In genomic region chr20:63690898-63691710, GRCh38 we compare ENCODE assay signal across 18 cellular contexts. TPM values are rescaled to one million over a fixed set of nuclear protein-coding genes. Genes with fewer than 3 reads are reported as not detected.
DNase-seq lines count a peak whose midpoint lies in the region; ATAC-seq and TF ChIP-seq lines count a peak whose summit lies in the region.
"Had no signal": no experiment of that assay in that cellular context is flagged by ENCODE, and none has a peak within 500 bp of the region (broad histone marks: within the 10 kb centered on the region; RNA-seq: fewer than 3 reads in every experiment).

No MANE protein-coding gene starts in this region.

- TF ChIP-seq CTCF in dorsolateral prefrontal cortex (IDR thresholded peaks at IDR 0.05 in 54 of 56, conservative IDR thresholded peaks at IDR 0.05 in 2 of 56; ENCODE audit: low read depth in 1 of 56, partially characterized antibody in 56 of 56) = no peak

- no peaks in the 10 kb centered on the region for H3K27me3 ChIP-seq in aorta (ENCODE audit: control insufficient read depth in 1 of 2, insufficient read depth in 2 of 2, low read length in 1 of 2)
- no peaks in the 10 kb centered on the region for H3K27me3 ChIP-seq in dorsolateral prefrontal cortex
- H3K27me3 ChIP-seq: tibial nerve had no signal

- H3K4me1 Mint-ChIP-seq in T-helper 17 cell (peaks cover 3% of the 10 kb centered on the region), memory B cell (peaks cover 8% of the 10 kb centered on the region)

- no peak for ATAC-seq in Right ventricle myocardium superior (ENCODE audit: poor library complexity)
- ATAC-seq in T-helper 17 cell = peak; percentile 21
- ATAC-seq in memory B cell (ENCODE audit: low read depth) = peak; percentile 47
- ATAC-seq in aorta (ENCODE audit: low FRiP score) = no peak
- ATAC-seq: T-cell had no signal

- no peaks in the 10 kb centered on the region for H3K9me3 ChIP-seq in T-helper 17 cell (ENCODE audit: control insufficient read depth, low read length, poor library complexity, severe bottlenecking)
- no peaks in the 10 kb centered on the region for H3K9me3 ChIP-seq in aorta (ENCODE audit: control insufficient read depth, low read length)
- H3K9me3 ChIP-seq: tibial nerve had no signal

- H3K27ac Mint-ChIP-seq in T-helper 17 cell (peak overlapping the region; percentile 85), memory B cell (peak overlapping the region; percentile 77)

- H3K27ac ChIP-seq in aorta (ENCODE audit: low read depth in 1 of 2, low read length in 2 of 2) = no peak overlapping the region
- peak overlapping the region in 5 of 59 donors; percentile 3 to 32 (median 17) for H3K27ac ChIP-seq in dorsolateral prefrontal cortex
- H3K27ac ChIP-seq: parathyroid adenoma had no signal

- H3K4me3 ChIP-seq in aorta (ENCODE audit: low read length in 2 of 2) (no peak overlapping the region), dorsolateral prefrontal cortex (no peak overlapping the region)
- H3K4me3 ChIP-seq: tibial nerve had no signal

- H3K36me3 ChIP-seq in aorta (ENCODE audit: control insufficient read depth in 1 of 2, insufficient read depth in 2 of 2, low read length in 1 of 2) = no peaks in the 10 kb centered on the region

- H3K9me3 Mint-ChIP-seq in memory B cell = no peaks in the 10 kb centered on the region
- H3K9me3 Mint-ChIP-seq: T-cell had no signal

- intact Hi-C loops in Right ventricle myocardium superior (cut with DNase I) (no loop called here), cardiac septum (cut with DNase I) (no loop called here), aorta (cut with DNase I) (no loop called here), dorsolateral prefrontal cortex (cut with DNase I) (no loop called here)

- no peaks in the 10 kb centered on the region for H3K4me1 ChIP-seq in aorta (ENCODE audit: control insufficient read depth in 1 of 2, insufficient read depth in 2 of 2, low read length in 2 of 2)
- H3K4me1 ChIP-seq: parathyroid adenoma had no signal

- WGBS in aorta, 2 donors = 82 to 84% methylated on average over 23 to 24 of the region's 24 CpGs

- DNase-seq in Right ventricle myocardium superior (peak; percentile 40), cardiac septum (ENCODE audit: low spot score) (no peak), T-helper 17 cell (no peak), memory B cell (ENCODE audit: low spot score in 2 of 2) (no peak), aorta (peak; percentile 49 to 76), dorsolateral prefrontal cortex (no peak), OCI-M2 (lab: John Stamatoyannopoulos, UW; ENCODE audit: unreplicated experiment) (no peak)
- DNase-seq in stimulated activated CD4-positive, alpha-beta T cell treated with anti-CD3 and anti-CD28 coated beads, Interleukin-15, amount 100 ng/mL, for 24 hours = no peak
- DNase-seq: activated CD4-positive, alpha-beta T cell treated with anti-CD3 and anti-CD28 coated beads for 1 hour; activated T-cell treated with anti-CD3 and anti-CD28 coated beads, Interleukin-2, amount 50 U/mL, for 1 hour; AML-193; anterior cingulate cortex; NCI-H1092 treated with DMSO at 0.1 percent for 48 hours; NCI-H226; OCI-M1; T-cell had no signal

- H3K36me3 Mint-ChIP-seq in T-helper 17 cell (ENCODE audit: low read depth) (no peaks in the 10 kb centered on the region), memory B cell (peaks cover 3% of the 10 kb centered on the region)
- H3K36me3 Mint-ChIP-seq: T-cell had no signal

- H3K4me3 Mint-ChIP-seq in T-helper 17 cell (peak overlapping the region; percentile 36), memory B cell (no peak overlapping the region)

- H3K27me3 Mint-ChIP-seq in T-helper 17 cell (no peaks in the 10 kb centered on the region), memory B cell (no peaks in the 10 kb centered on the region)
- H3K27me3 Mint-ChIP-seq: T-cell had no signal

RNA-seq across cellular contexts. Expression of gene TNFRSF6B, which starts 5.3 kb away (rescaled TPM):
- total RNA-seq in Right ventricle myocardium superior (0.32 TPM), cardiac septum (not detected), T-helper 17 cell (not detected), aorta (10 to 100 TPM in 1 of 2 donors, 1 to 10 TPM in 1; 5.9 to 11.5 TPM), dorsolateral prefrontal cortex (10 to 100 TPM in 54 of 120 experiments, 1 to 10 TPM in 59, under 1 TPM in 3, not detected in 4; 0.70 to 53.7 (median 9.1) TPM)
- 10 to 100 TPM in 1 of 2 donors, 1 to 10 TPM in 1; 2.1 to 73.9 TPM for polyA plus RNA-seq in aorta

RNA-seq across cellular contexts. Expression of gene ARFRP1, which starts 16.7 kb away (rescaled TPM):
- total RNA-seq in Right ventricle myocardium superior (32.2 TPM), cardiac septum (40.3 TPM), T-helper 17 cell (10 to 100 TPM; 44.0 to 53.2 TPM), aorta (10 to 100 TPM; 46.3 to 51.7 TPM), dorsolateral prefrontal cortex (10 to 100 TPM; 37.8 to 65.5 (median 48.4) TPM)
- 10 to 100 TPM; 28.9 to 76.2 TPM for polyA plus RNA-seq in aorta

RNA-seq across cellular contexts. Expression of gene ZGPAT, which starts 16.7 kb away (rescaled TPM):
- total RNA-seq in Right ventricle myocardium superior (16.0 TPM), cardiac septum (16.7 TPM), T-helper 17 cell (10 to 100 TPM; 35.0 to 39.8 TPM), aorta (10 to 100 TPM; 20.8 to 28.6 TPM), dorsolateral prefrontal cortex (10 to 100 TPM; 18.4 to 46.9 (median 28.4) TPM)
- polyA plus RNA-seq in aorta = 10 to 100 TPM; 22.5 to 49.5 TPM

RNA-seq across cellular contexts. Expression of gene RTEL1, which starts 33.0 kb away (rescaled TPM):
- total RNA-seq in Right ventricle myocardium superior (7.3 TPM), cardiac septum (10.5 TPM), T-helper 17 cell (10 to 100 TPM; 30.7 to 35.0 TPM), aorta (10 to 100 TPM; 35.5 to 43.0 TPM), dorsolateral prefrontal cortex (10 to 100 TPM; 24.4 to 94.5 (median 44.5) TPM)
- polyA plus RNA-seq in aorta = 100 to 1,000 TPM in 1 of 2 donors, 1 to 10 TPM in 1; 6.8 to 114 TPM

RNA-seq across cellular contexts. Expression of gene STMN3, which starts 37.9 kb away (rescaled TPM):
- total RNA-seq in Right ventricle myocardium superior (4.3 TPM), cardiac septum (8.8 TPM), T-helper 17 cell (10 to 100 TPM; 51.0 to 67.4 TPM), aorta (10 to 100 TPM; 10.5 to 31.2 TPM), dorsolateral prefrontal cortex (100 to 1,000 TPM; 107 to 445 (median 317) TPM)
- polyA plus RNA-seq in aorta = 10 to 100 TPM; 11.3 to 26.1 TPM

Comparison
In these comparisons a context has a peak if more than half of its experiments do, and no peak if none do; other contexts are left out.
1. DNase-seq: peak in Right ventricle myocardium superior (single experiment) and aorta (2 of 2); none in cardiac septum (single experiment), T-helper 17 cell (0 of 3), memory B cell (0 of 2), dorsolateral prefrontal cortex (0 of 10), OCI-M2 (single experiment) and stimulated activated CD4-positive, alpha-beta T cell treated with anti-CD3 and anti-CD28 coated beads, Interleukin-15, amount 100 ng/mL, for 24 hours (single experiment).
2. ATAC-seq: peak in T-helper 17 cell (single experiment) and memory B cell (single experiment); none in Right ventricle myocardium superior (single experiment) and aorta (single experiment).